8 cellular contexts compared by ENCODE assay signal in genomic region chr2:240143801-240144648, GRCh38. TPM values are rescaled to one million over a fixed set of nuclear protein-coding genes. Genes with fewer than 3 reads are reported as not detected.
DNase-seq lines count a peak whose midpoint lies in the region; ATAC-seq, FAIRE-seq and TF ChIP-seq lines count a peak whose summit lies in the region.

No MANE protein-coding gene starts in this region.

- intact Hi-C loops in breast epithelium (cut with DNase I; ENCODE audit: low total_unique reads) = loop anchor here (10.0 kb wide), 1 partner anchor 89 kb away; the partner anchor contains the start of gene OR6B3

- H3K27ac ChIP-seq in breast epithelium (no peak overlapping the region), keratinocyte (ENCODE audit: control insufficient read depth, insufficient read depth, low read length) (no peak overlapping the region)

- no peak for FAIRE-seq in keratinocyte (lab: Jason Lieb, UNC)

- no peaks in the 10 kb centered on the region for H3K9me1 ChIP-seq in keratinocyte (ENCODE audit: control insufficient read depth, extremely low read depth, insufficient read depth, low read length)

- peaks cover 0 to 2% of the 10 kb centered on the region in 2 donors for H3K27me3 ChIP-seq in breast epithelium
- H3K27me3 ChIP-seq in keratinocyte (ENCODE audit: control insufficient read depth, extremely low read depth, insufficient read depth, low read length) = no peaks in the 10 kb centered on the region

- H3K4me1 ChIP-seq in breast epithelium = no peaks in the 10 kb centered on the region
- H3K4me1 ChIP-seq in keratinocyte (ENCODE audit: control insufficient read depth, extremely low read depth, insufficient read depth, low read length) = no peaks in the 10 kb centered on the region

- no peaks in the 10 kb centered on the region for H3K79me2 ChIP-seq in keratinocyte (ENCODE audit: control insufficient read depth, insufficient read depth, low read length)

- no peak overlapping the region for H2AFZ ChIP-seq in keratinocyte (ENCODE audit: control insufficient read depth, low read length)

- dilution Hi-C loops in keratinocyte (cut with MboI; ENCODE audit: extremely low pct_ligation_motif_present, low sequenced_read_pairs) = no loop called here

- H3K9ac ChIP-seq in keratinocyte (ENCODE audit: control insufficient read depth, extremely low read depth, insufficient read depth, low read length) = no peak overlapping the region

- peak; percentile 46 for ATAC-seq in GM21576 (IDR thresholded peaks at IDR 0.05; ENCODE audit: unreplicated experiment)
- ATAC-seq in HG03196 (IDR thresholded peaks at IDR 0.05; ENCODE audit: unreplicated experiment) = no peak

- H3K4me3 ChIP-seq in breast epithelium (peak overlapping the region in 2 of 3 donors; percentile 7 to 24), keratinocyte (ENCODE audit: control insufficient read depth in 2 of 3, extremely low read depth in 1 of 3, insufficient read depth in 2 of 3, low read depth in 1 of 3, low read length in 3 of 3) (no peak overlapping the region)

- DNase-seq in C1 segment of cervical spinal cord (lab: John Stamatoyannopoulos, UW) (peak in 13 of 14 donors; percentile 8 to 84 (median 53)), NCI-H1694 (lab: John Stamatoyannopoulos, UW) (peak; percentile 73), breast epithelium (ENCODE audit: low spot score in 2 of 2) (peak; percentile 36 to 70), keratinocyte (ENCODE audit: low read depth, low spot score) (no peak)
- DNase-seq in activated CD4-positive, CD25-positive, alpha-beta regulatory T cell (lab: John Stamatoyannopoulos, UW) = peak; percentile 63 to 89 (median 74)
- DNase-seq in stimulated activated CD4-positive, alpha-beta T cell treated with anti-CD3 and anti-CD28 coated beads, Interleukin-1b, Interleukin-23, amount 100 ng/mL, for 48 hours = peak; percentile 74

- H3K36me3 ChIP-seq in breast epithelium = no peaks in the 10 kb centered on the region
- H3K36me3 ChIP-seq in keratinocyte (ENCODE audit: control insufficient read depth in 2 of 2, extremely low read depth in 1 of 2, insufficient read depth in 2 of 2, low read length in 2 of 2) = no peaks in the 10 kb centered on the region

- TF ChIP-seq POLR2A in breast epithelium (IDR thresholded peaks at IDR 0.05) = no peak

- TF ChIP-seq CTCF in breast epithelium (IDR thresholded peaks at IDR 0.05) (peak; percentile 88 to 96 (median 91)), keratinocyte (optimal IDR thresholded peaks at IDR 0.05 in 1 of 3, IDR thresholded peaks at IDR 0.05 in 1 of 3, conservative IDR thresholded peaks at IDR 0.05 in 1 of 3; ENCODE audit: extremely low read depth in 1 of 3, insufficient read depth in 2 of 3, low read length in 3 of 3) (peak; percentile 85 to 97 (median 96))

- H4K20me1 ChIP-seq in keratinocyte (ENCODE audit: control insufficient read depth, extremely low read depth, insufficient read depth, low read length) = no peaks in the 10 kb centered on the region

- no peak overlapping the region for H3K4me2 ChIP-seq in keratinocyte (ENCODE audit: control insufficient read depth, extremely low read depth, insufficient read depth, low read depth, low read length)

- H3K9me3 ChIP-seq in breast epithelium = no peaks in the 10 kb centered on the region
- H3K9me3 ChIP-seq in keratinocyte (ENCODE audit: control insufficient read depth, low read depth, low read length) = no peaks in the 10 kb centered on the region

RNA-seq across cellular contexts. Expression of gene OTOS, which starts 3.6 kb away (rescaled TPM):
- not detected for total RNA-seq in breast epithelium
- polyA plus RNA-seq in keratinocyte = not detected in 3 replicates
- polyA plus RNA-seq in keratinocyte (2011; ENCODE audit: low read depth) = not detected
- not detected in 2 replicates for polyA plus RNA-seq in keratinocyte (2011; cell fraction: cytosol; rRNA removed)
- not detected in 2 replicates for polyA plus RNA-seq in keratinocyte (2011; cell fraction: nucleus; rRNA removed)
- not detected in 2 replicates for polyA plus RNA-seq in keratinocyte (2012; ENCODE audit: low replicate concordance)
- not detected in 3 replicates for polyA minus RNA-seq in keratinocyte
- not detected for polyA minus RNA-seq in keratinocyte (2011; cell fraction: cytosol; rRNA and poly(A)+ RNA removed)
- polyA minus RNA-seq in keratinocyte (2011; cell fraction: nucleus; rRNA and poly(A)+ RNA removed) = not detected in 2 replicates

RNA-seq across cellular contexts. Expression of gene COPS9, which starts 7.9 kb away (rescaled TPM):
- 100 to 1,000 TPM; 174 to 267 (median 250) TPM for total RNA-seq in breast epithelium
- polyA plus RNA-seq in keratinocyte = 238 to 399 TPM (median 385 TPM) in 3 replicates
- 58.8 TPM for polyA plus RNA-seq in keratinocyte (2011; ENCODE audit: low read depth)
- 228 and 261 TPM in 2 replicates for polyA plus RNA-seq in keratinocyte (2011; cell fraction: cytosol; rRNA removed)
- polyA plus RNA-seq in keratinocyte (2011; cell fraction: nucleus; rRNA removed) = 89.5 and 105 TPM in 2 replicates
- polyA plus RNA-seq in keratinocyte (2012; ENCODE audit: low replicate concordance) = 280 and 395 TPM in 2 replicates
- 13.2 to 36.1 TPM (median 32.4 TPM) in 3 replicates for polyA minus RNA-seq in keratinocyte
- polyA minus RNA-seq in keratinocyte (2011; cell fraction: cytosol; rRNA and poly(A)+ RNA removed) = 88.6 TPM
- polyA minus RNA-seq in keratinocyte (2011; cell fraction: nucleus; rRNA and poly(A)+ RNA removed) = 12.0 and 14.3 TPM in 2 replicates

Comparison
In these comparisons a context has a peak if more than half of its experiments do, and no peak if none do; other contexts are left out.
1. H3K4me3 ChIP-seq: peak in breast epithelium (2 of 3); none in keratinocyte (0 of 3).